Comparison of ENCODE assay signal across 8 cellular contexts in the genomic region with DNA sequence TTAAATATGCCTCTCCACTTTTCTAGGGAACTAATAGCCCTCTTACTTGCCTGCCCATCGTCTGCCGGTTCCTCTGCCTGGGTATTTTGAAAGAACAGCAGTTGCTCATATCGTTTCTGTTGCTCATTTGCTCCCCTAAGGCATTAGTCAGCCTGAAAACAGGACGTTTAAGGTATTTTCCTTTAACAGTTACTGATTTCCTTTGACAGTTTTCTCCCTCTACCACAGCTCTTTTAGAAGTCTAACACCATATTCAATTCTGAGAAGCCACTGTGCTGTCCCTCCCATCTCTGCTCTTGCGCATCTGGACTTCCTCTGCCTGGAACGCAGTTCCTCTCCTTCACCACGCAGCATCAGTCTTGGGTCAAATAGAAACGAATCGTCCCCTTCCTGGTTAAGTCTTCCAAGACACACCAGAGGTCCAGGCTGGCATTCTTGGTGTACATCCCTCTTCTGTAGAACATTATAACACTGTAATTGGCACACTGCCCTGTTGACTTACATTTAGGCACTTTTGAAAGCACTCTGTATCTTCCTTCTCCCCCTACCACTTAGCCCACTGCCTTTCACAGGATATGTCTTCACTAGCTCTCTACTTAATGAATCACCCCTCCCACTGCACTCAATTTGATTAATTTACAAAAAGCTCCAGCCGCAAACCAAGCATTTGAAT.
DNase-seq lines count a peak whose midpoint lies in the region; ATAC-seq and TF ChIP-seq lines count a peak whose summit lies in the region.

No MANE protein-coding gene starts in this region.

- peak overlapping the region; percentile 33 for H3K4me3 ChIP-seq in BJ (ENCODE audit: low read depth, low read length)

- CTCF ChIA-PET in BJ (lab: Yijun Ruan, JAX): interaction anchor here (0.5 to 0.6 kb wide), 2 partner anchors 18 to 130 kb away, joined by 3 to 4 read pairs; no protein-coding TSS in a partner anchor

- TF ChIP-seq CTCF in BJ (IDR thresholded peaks at IDR 0.05; ENCODE audit: insufficient read depth, low read depth, low read length): peak; percentile 50

- H3K27ac ChIP-seq in angular gyrus (ENCODE audit: low read depth, low read length): peak overlapping the region; percentile 60

- no peaks in the 10 kb centered on the region for H3K36me3 ChIP-seq in BJ (ENCODE audit: control insufficient read depth, insufficient read depth, low read length)

- no peaks in the 10 kb centered on the region for H3K27me3 ChIP-seq in BJ (ENCODE audit: control insufficient read depth, insufficient read depth, low read length)

- POLR2A ChIA-PET in BJ (lab: Charles Lee): interaction anchor here (0.6 kb wide), 2 partner anchors 19 to 459 kb away, joined by 4 to 5 read pairs; no protein-coding TSS in a partner anchor

- DNase-seq in BJ (ENCODE audit: low read depth): peak; percentile 53
- peak; percentile 7 to 96 (median 30) for DNase-seq in T-helper 1 cell
- peak; percentile 58 for DNase-seq in hepatic stellate cell (ENCODE audit: low spot score)
- peak; percentile 30 to 49 for DNase-seq in stimulated activated CD4-positive, alpha-beta T cell treated with anti-CD3 and anti-CD28 coated beads, Interleukin-1b, Interleukin-23, amount 100 ng/mL, for 4 hours (ENCODE audit: low read depth in 2 of 2)
- no peak for DNase-seq in cerebellar nuclear complex (lab: John Stamatoyannopoulos, UW)

- ATAC-seq in GM19324 (IDR thresholded peaks at IDR 0.05; ENCODE audit: low FRiP score, unreplicated experiment): peak; percentile 87
- peak; percentile 94 for ATAC-seq in HG03460 (IDR thresholded peaks at IDR 0.05; ENCODE audit: unreplicated experiment)

Comparison
In these comparisons a context has a peak if more than half of its experiments do, and no peak if none do; other contexts are left out.
1. DNase-seq: peak in BJ (single experiment), T-helper 1 cell (5 of 5), hepatic stellate cell (single experiment) and stimulated activated CD4-positive, alpha-beta T cell treated with anti-CD3 and anti-CD28 coated beads, Interleukin-1b, Interleukin-23, amount 100 ng/mL, for 4 hours (2 of 2); none in cerebellar nuclear complex (0 of 2).